32 cellular contexts compared by ENCODE assay signal in genomic region chr4:87416965-87417364, GRCh38.
"Had no signal": no experiment of that assay in that cellular context is flagged by ENCODE, and none has a peak within 500 bp of the region (broad histone marks: within the 10 kb centered on the region; RNA-seq: fewer than 3 reads in every experiment).

No MANE protein-coding gene starts in this region.

- H3K4me1 ChIP-seq: breast epithelium had no signal

- H3K27me3 ChIP-seq: ascending aorta, breast epithelium, SJCRH30 had no signal

- H3K4me3 ChIP-seq: ascending aorta, breast epithelium, SJCRH30, SK-N-MC had no signal

- ATAC-seq: activated CD8-positive, alpha-beta T cell treated with anti-CD3 and anti-CD28 coated beads for 36 hours; activated T-cell treated with anti-CD3 and anti-CD28 coated beads, Interleukin-2, amount 50 U/mL, for 72 hours; activated T-helper 17 cell treated with anti-CD3 and anti-CD28 coated beads, Interleukin-2, amount 50 U/mL, for 72 hours; Panc1 had no signal

- H3K36me3 ChIP-seq: ascending aorta, breast epithelium, SJCRH30, WERI-Rb-1 had no signal

- H3K9me3 ChIP-seq: ascending aorta, breast epithelium had no signal

- DNase-seq: activated CD4-positive, alpha-beta T cell treated with anti-CD3 and anti-CD28 coated beads for 1 hour; activated CD4-positive, alpha-beta T cell treated with anti-CD3 and anti-CD28 coated beads, Interleukin-2, amount 10 ng/mL, durations not matched to agents 24 days and 14 days; activated CD4-positive, alpha-beta T cell treated with anti-CD3 and anti-CD28 coated beads, Interleukin-2, amount 50 U/mL, for 4 hours; activated CD4-positive, CD25-positive, alpha-beta regulatory T cell; activated CD8-positive, alpha-beta T cell treated with anti-CD3 and anti-CD28 coated beads for 36 hours; activated effector memory CD4-positive, alpha-beta T cell treated with anti-CD3 and anti-CD28 coated beads, Interleukin-2, amount 50 U/mL, for 16 hours; activated naive CD4-positive, alpha-beta T cell; activated naive CD4-positive, alpha-beta T cell treated with anti-CD3 and anti-CD28 coated beads, Interleukin-2, amount 50 U/mL, for 16 hours; activated naive CD8-positive, alpha-beta T cell treated with anti-CD3 and anti-CD28 coated beads for 36 hours; activated T-cell treated with anti-CD3 and anti-CD28 coated beads, Interleukin-2, amount 50 U/mL, for 1 hour; activated T-cell treated with anti-CD3 and anti-CD28 coated beads, Interleukin-2, amount 50 U/mL, for 72 hours; amniotic stem cell; KG1; MM.1S; MV-4-11; NCI-H1092; NCI-H1436 treated with DMSO at 0.1 percent for 48 hours; NCI-H187; NCI-H2081 treated with DMSO at 0.1 percent for 48 hours; NCI-H226; NCI-H446 treated with DMSO at 0.1 percent for 48 hours; NCI-H524; NCI-H69; SHP77; SJCRH30; T1000; WERI-Rb-1 had no signal

- H3K27ac ChIP-seq: ascending aorta, breast epithelium, SJCRH30, SK-N-MC, WERI-Rb-1 had no signal
